Comparison of ENCODE assay signal across 29 cellular contexts in the genomic region with DNA sequence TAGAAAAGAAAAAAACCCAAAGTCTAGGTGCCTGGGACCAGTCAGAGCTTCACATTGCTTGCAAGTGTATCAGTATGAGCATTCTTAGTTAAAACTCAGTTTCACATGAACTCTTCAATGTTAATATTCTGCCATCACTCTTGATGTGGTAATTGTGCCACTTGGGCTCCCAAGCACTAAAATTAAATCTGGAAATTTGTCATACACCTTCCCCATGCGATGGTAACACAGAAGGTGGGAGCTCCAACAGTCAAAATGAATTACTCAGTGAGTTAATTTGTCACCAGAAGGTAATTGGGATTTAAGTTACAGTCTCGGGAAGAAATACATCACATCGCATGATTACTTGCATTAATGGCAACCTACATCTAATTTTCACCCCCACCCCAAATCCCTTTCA.
"Had no signal": no experiment of that assay in that cellular context is flagged by ENCODE, and none has a peak within 500 bp of the region (broad histone marks: within the 10 kb centered on the region; RNA-seq: fewer than 3 reads in every experiment).

No MANE protein-coding gene starts in this region.

- H3K4me3 Mint-ChIP-seq: natural killer cell; nephron; neural progenitor cell; stimulated activated effector memory CD8-positive, alpha-beta T cell treated with anti-CD3 and anti-CD28 coated beads, Interleukin-12 subunit alpha, Interleukin-12 subunit beta, amount 100 ng/mL, for 72 hours; stimulated activated naive B cell treated with anti-CD40 and anti-IgM and Interleukin-4, amounts not matched to agents 10 μg/mL and 1 μg/mL and 100 μg/mL, for 72 hours; stimulated activated naive CD8-positive, alpha-beta T cell treated with anti-CD3 and anti-CD28 coated beads, Interleukin-15, Interleukin-2, amounts not matched to agents 100 ng/mL and 50 ng/mL, for 24 hours had no signal

- H3K4me1 ChIP-seq: parathyroid adenoma, psoas muscle, right lobe of liver, sigmoid colon, thyroid gland, tibial nerve, upper lobe of left lung, vagina had no signal

- H3K27ac ChIP-seq: neural progenitor cell, ovary, parathyroid adenoma, psoas muscle, right lobe of liver, sigmoid colon, stomach, thoracic aorta, thyroid gland, tibial nerve, upper lobe of left lung, vagina had no signal

- H3K27me3 Mint-ChIP-seq: stimulated activated naive CD8-positive, alpha-beta T cell treated with anti-CD3 and anti-CD28 coated beads, Interleukin-15, Interleukin-2, amounts not matched to agents 100 ng/mL and 50 ng/mL, for 24 hours had no signal

- H3K79me2 ChIP-seq: parathyroid adenoma had no signal

- H3K9me3 ChIP-seq: ovary, psoas muscle, right lobe of liver, sigmoid colon, stomach, thoracic aorta, thyroid gland, tibial nerve, upper lobe of left lung, vagina had no signal

- H3K9me3 Mint-ChIP-seq: natural killer cell; nephron; neural progenitor cell; stimulated activated naive CD8-positive, alpha-beta T cell treated with anti-CD3 and anti-CD28 coated beads, Interleukin-15, Interleukin-2, amounts not matched to agents 100 ng/mL and 50 ng/mL, for 24 hours had no signal

- H3K4me2 ChIP-seq: neural progenitor cell had no signal

- H3K9ac ChIP-seq: neural progenitor cell, parathyroid adenoma had no signal

- H2AFZ ChIP-seq: neural progenitor cell, parathyroid adenoma had no signal

- H3K27ac Mint-ChIP-seq: natural killer cell; neural progenitor cell; progenitor cell of endocrine pancreas; stimulated activated effector memory CD8-positive, alpha-beta T cell treated with anti-CD3 and anti-CD28 coated beads, Interleukin-12 subunit alpha, Interleukin-12 subunit beta, amount 100 ng/mL, for 72 hours; stimulated activated naive B cell treated with anti-CD40 and anti-IgM and Interleukin-4, amounts not matched to agents 10 μg/mL and 1 μg/mL and 100 μg/mL, for 72 hours; stimulated activated naive CD8-positive, alpha-beta T cell treated with anti-CD3 and anti-CD28 coated beads, Interleukin-15, Interleukin-2, amounts not matched to agents 100 ng/mL and 50 ng/mL, for 24 hours had no signal

- H3K4me1 Mint-ChIP-seq: natural killer cell; nephron; stimulated activated effector memory CD8-positive, alpha-beta T cell treated with anti-CD3 and anti-CD28 coated beads, Interleukin-12 subunit alpha, Interleukin-12 subunit beta, amount 100 ng/mL, for 72 hours had no signal

- DNase-seq: natural killer cell; occipital lobe; ovary; posterior cingulate gyrus; psoas muscle; right cardiac atrium; right lobe of liver; sigmoid colon; small intestine; stimulated activated CD4-positive, alpha-beta T cell treated with anti-CD3 and anti-CD28 coated beads, Interleukin-15, amount 100 ng/mL, for 24 hours; stimulated activated CD4-positive, alpha-beta T cell treated with anti-CD3 and anti-CD28 coated beads, Interleukin-2, amount 100 ng/mL, for 24 hours; stimulated activated CD4-positive, alpha-beta T cell treated with anti-CD3 and anti-CD28 coated beads, Interleukin-2, amount 100 ng/mL, for 48 hours; stimulated activated CD4-positive, alpha-beta T cell treated with anti-CD3 and anti-CD28 coated beads, Interleukin-4, amount 100 ng/mL, for 24 hours; stimulated activated naive B cell treated with anti-CD40 and anti-IgM and Interleukin-4, amounts not matched to agents 10 μg/mL and 1 μg/mL and 100 μg/mL, for 72 hours; stimulated activated naive CD4-positive, alpha-beta T cell treated with Interleukin-2 at 50 U/mL for 16 hours; stomach; thyroid gland; trophoblast cell; upper lobe of left lung had no signal

- H3K36me3 ChIP-seq: neural progenitor cell, ovary, right lobe of liver, sigmoid colon, stomach, thoracic aorta, thyroid gland, tibial nerve, upper lobe of left lung, vagina had no signal

- H3K27me3 ChIP-seq: neural progenitor cell, ovary, right lobe of liver, sigmoid colon, stomach, thyroid gland, tibial nerve, upper lobe of left lung, vagina had no signal

- H3K4me3 ChIP-seq: neural progenitor cell, ovary, psoas muscle, right lobe of liver, sigmoid colon, stomach, thoracic aorta, thyroid gland, tibial nerve, upper lobe of left lung, vagina had no signal

- ATAC-seq: natural killer cell; psoas muscle; right cardiac atrium; right lobe of liver; stimulated activated effector memory CD8-positive, alpha-beta T cell treated with anti-CD3 and anti-CD28 coated beads, Interleukin-12 subunit alpha, Interleukin-12 subunit beta, amount 100 ng/mL, for 72 hours; stimulated activated naive B cell treated with anti-CD40 and anti-IgM and Interleukin-4, amounts not matched to agents 10 μg/mL and 1 μg/mL and 100 μg/mL, for 72 hours had no signal

- H3K36me3 Mint-ChIP-seq: natural killer cell; neural progenitor cell; stimulated activated effector memory CD8-positive, alpha-beta T cell treated with anti-CD3 and anti-CD28 coated beads, Interleukin-12 subunit alpha, Interleukin-12 subunit beta, amount 100 ng/mL, for 72 hours; stimulated activated naive B cell treated with anti-CD40 and anti-IgM and Interleukin-4, amounts not matched to agents 10 μg/mL and 1 μg/mL and 100 μg/mL, for 72 hours had no signal

- FAIRE-seq: small intestine, urothelium cell line had no signal
